Comparison of ENCODE assay signal across 1 cellular context in genomic region chr10:106980711-106981460, GRCh38.
TF ChIP-seq lines count a peak whose summit lies in the region.

No MANE protein-coding gene starts in this region.

TF ChIP-seq in H1, 55 proteins besides CTCF, POLR2A, EP300 and RAD21 (continued from another document):
- TF ChIP-seq, protein P1, sequence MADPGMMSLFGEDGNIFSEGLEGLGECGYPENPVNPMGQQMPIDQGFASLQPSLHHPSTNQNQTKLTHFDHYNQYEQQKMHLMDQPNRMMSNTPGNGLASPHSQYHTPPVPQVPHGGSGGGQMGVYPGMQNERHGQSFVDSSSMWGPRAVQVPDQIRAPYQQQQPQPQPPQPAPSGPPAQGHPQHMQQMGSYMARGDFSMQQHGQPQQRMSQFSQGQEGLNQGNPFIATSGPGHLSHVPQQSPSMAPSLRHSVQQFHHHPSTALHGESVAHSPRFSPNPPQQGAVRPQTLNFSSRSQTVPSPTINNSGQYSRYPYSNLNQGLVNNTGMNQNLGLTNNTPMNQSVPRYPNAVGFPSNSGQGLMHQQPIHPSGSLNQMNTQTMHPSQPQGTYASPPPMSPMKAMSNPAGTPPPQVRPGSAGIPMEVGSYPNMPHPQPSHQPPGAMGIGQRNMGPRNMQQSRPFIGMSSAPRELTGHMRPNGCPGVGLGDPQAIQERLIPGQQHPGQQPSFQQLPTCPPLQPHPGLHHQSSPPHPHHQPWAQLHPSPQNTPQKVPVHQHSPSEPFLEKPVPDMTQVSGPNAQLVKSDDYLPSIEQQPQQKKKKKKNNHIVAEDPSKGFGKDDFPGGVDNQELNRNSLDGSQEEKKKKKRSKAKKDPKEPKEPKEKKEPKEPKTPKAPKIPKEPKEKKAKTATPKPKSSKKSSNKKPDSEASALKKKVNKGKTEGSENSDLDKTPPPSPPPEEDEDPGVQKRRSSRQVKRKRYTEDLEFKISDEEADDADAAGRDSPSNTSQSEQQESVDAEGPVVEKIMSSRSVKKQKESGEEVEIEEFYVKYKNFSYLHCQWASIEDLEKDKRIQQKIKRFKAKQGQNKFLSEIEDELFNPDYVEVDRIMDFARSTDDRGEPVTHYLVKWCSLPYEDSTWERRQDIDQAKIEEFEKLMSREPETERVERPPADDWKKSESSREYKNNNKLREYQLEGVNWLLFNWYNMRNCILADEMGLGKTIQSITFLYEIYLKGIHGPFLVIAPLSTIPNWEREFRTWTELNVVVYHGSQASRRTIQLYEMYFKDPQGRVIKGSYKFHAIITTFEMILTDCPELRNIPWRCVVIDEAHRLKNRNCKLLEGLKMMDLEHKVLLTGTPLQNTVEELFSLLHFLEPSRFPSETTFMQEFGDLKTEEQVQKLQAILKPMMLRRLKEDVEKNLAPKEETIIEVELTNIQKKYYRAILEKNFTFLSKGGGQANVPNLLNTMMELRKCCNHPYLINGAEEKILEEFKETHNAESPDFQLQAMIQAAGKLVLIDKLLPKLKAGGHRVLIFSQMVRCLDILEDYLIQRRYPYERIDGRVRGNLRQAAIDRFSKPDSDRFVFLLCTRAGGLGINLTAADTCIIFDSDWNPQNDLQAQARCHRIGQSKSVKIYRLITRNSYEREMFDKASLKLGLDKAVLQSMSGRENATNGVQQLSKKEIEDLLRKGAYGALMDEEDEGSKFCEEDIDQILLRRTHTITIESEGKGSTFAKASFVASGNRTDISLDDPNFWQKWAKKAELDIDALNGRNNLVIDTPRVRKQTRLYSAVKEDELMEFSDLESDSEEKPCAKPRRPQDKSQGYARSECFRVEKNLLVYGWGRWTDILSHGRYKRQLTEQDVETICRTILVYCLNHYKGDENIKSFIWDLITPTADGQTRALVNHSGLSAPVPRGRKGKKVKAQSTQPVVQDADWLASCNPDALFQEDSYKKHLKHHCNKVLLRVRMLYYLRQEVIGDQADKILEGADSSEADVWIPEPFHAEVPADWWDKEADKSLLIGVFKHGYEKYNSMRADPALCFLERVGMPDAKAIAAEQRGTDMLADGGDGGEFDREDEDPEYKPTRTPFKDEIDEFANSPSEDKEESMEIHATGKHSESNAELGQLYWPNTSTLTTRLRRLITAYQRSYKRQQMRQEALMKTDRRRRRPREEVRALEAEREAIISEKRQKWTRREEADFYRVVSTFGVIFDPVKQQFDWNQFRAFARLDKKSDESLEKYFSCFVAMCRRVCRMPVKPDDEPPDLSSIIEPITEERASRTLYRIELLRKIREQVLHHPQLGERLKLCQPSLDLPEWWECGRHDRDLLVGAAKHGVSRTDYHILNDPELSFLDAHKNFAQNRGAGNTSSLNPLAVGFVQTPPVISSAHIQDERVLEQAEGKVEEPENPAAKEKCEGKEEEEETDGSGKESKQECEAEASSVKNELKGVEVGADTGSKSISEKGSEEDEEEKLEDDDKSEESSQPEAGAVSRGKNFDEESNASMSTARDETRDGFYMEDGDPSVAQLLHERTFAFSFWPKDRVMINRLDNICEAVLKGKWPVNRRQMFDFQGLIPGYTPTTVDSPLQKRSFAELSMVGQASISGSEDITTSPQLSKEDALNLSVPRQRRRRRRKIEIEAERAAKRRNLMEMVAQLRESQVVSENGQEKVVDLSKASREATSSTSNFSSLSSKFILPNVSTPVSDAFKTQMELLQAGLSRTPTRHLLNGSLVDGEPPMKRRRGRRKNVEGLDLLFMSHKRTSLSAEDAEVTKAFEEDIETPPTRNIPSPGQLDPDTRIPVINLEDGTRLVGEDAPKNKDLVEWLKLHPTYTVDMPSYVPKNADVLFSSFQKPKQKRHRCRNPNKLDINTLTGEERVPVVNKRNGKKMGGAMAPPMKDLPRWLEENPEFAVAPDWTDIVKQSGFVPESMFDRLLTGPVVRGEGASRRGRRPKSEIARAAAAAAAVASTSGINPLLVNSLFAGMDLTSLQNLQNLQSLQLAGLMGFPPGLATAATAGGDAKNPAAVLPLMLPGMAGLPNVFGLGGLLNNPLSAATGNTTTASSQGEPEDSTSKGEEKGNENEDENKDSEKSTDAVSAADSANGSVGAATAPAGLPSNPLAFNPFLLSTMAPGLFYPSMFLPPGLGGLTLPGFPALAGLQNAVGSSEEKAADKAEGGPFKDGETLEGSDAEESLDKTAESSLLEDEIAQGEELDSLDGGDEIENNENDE (IDR thresholded peaks at IDR 0.05; ENCODE audit: insufficient replicate concordance, low read length): no peak
- TF ChIP-seq CHD1 (IDR thresholded peaks at IDR 0.05; ENCODE audit: low read depth, low read length) (no peak), GTF2F1 (IDR thresholded peaks at IDR 0.05; ENCODE audit: borderline replicate concordance, low read depth, low read length) (no peak)
